22 cellular contexts compared by ENCODE assay signal in genomic region chrX:149152941-149153340, GRCh38.
"Had no signal": no experiment of that assay in that cellular context is flagged by ENCODE, and none has a peak within 500 bp of the region (broad histone marks: within the 10 kb centered on the region; RNA-seq: fewer than 3 reads in every experiment).

No MANE protein-coding gene starts in this region.

- ATAC-seq: activated CD8-positive, alpha-beta memory T cell treated with anti-CD3 and anti-CD28 coated beads, Interleukin-2, amount 10 ng/mL, durations not matched to agents 7 days and 5 days; effector memory CD8-positive, alpha-beta T cell; gastrocnemius medialis had no signal

- DNase-seq: activated CD4-positive, alpha-beta T cell treated with anti-CD3 and anti-CD28 coated beads for 1 hour; activated CD4-positive, alpha-beta T cell treated with anti-CD3 and anti-CD28 coated beads, Interleukin-2, amount 50 U/mL, for 48 hours; activated CD8-positive, alpha-beta memory T cell treated with anti-CD3 and anti-CD28 coated beads, Interleukin-2, amount 10 ng/mL, durations not matched to agents 7 days and 5 days; activated naive CD4-positive, alpha-beta T cell treated with Interleukin-2 at 50 U/mL for 16 hours; activated naive CD8-positive, alpha-beta T cell treated with anti-CD3 and anti-CD28 coated beads, Interleukin-2, amount 10 ng/mL, durations not matched to agents 7 days and 5 days; anterior cingulate cortex; effector memory CD8-positive, alpha-beta T cell; gastrocnemius medialis; head of caudate nucleus; nephron progenitor cell; nucleus accumbens; posterior cingulate gyrus; sigmoid colon; stimulated activated CD4-positive, alpha-beta T cell treated with anti-CD3 and anti-CD28 coated beads, Interleukin-12 subunit alpha, Interleukin-12 subunit beta, amount 100 ng/mL, for 4 hours; stimulated activated CD4-positive, alpha-beta T cell treated with anti-CD3 and anti-CD28 coated beads, Interleukin-1b, Interleukin-23, amount 100 ng/mL, for 48 hours; stimulated activated CD8-positive, alpha-beta memory T cell treated with anti-CD3 and anti-CD28 coated beads, Interleukin-4, amount 100 ng/mL, for 48 hours; stimulated activated naive CD4-positive, alpha-beta T cell treated with Interleukin-2 at 50 U/mL for 16 hours; substantia nigra; tibial artery; WERI-Rb-1 had no signal

- H3K27ac Mint-ChIP-seq: activated CD8-positive, alpha-beta memory T cell treated with anti-CD3 and anti-CD28 coated beads, Interleukin-2, amount 10 ng/mL, durations not matched to agents 7 days and 5 days; activated naive CD8-positive, alpha-beta T cell treated with anti-CD3 and anti-CD28 coated beads, Interleukin-2, amount 10 ng/mL, durations not matched to agents 7 days and 5 days; effector memory CD8-positive, alpha-beta T cell; mesothelial cell of epicardium; nephron progenitor cell had no signal

- H3K27me3 Mint-ChIP-seq: activated CD8-positive, alpha-beta memory T cell treated with anti-CD3 and anti-CD28 coated beads, Interleukin-2, amount 10 ng/mL, durations not matched to agents 7 days and 5 days; activated naive CD8-positive, alpha-beta T cell treated with anti-CD3 and anti-CD28 coated beads, Interleukin-2, amount 10 ng/mL, durations not matched to agents 7 days and 5 days; effector memory CD8-positive, alpha-beta T cell had no signal

- H3K4me1 Mint-ChIP-seq: activated CD8-positive, alpha-beta memory T cell treated with anti-CD3 and anti-CD28 coated beads, Interleukin-2, amount 10 ng/mL, durations not matched to agents 7 days and 5 days; activated naive CD8-positive, alpha-beta T cell treated with anti-CD3 and anti-CD28 coated beads, Interleukin-2, amount 10 ng/mL, durations not matched to agents 7 days and 5 days; mesothelial cell of epicardium; nephron progenitor cell had no signal

- H3K4me1 ChIP-seq: gastrocnemius medialis, sigmoid colon, tibial artery had no signal

- H3K27ac ChIP-seq: gastrocnemius medialis, sigmoid colon, tibial artery, WERI-Rb-1 had no signal

- H3K36me3 ChIP-seq: gastrocnemius medialis, sigmoid colon, tibial artery, WERI-Rb-1 had no signal

- H3K4me3 ChIP-seq: gastrocnemius medialis, lung, sigmoid colon, tibial artery had no signal

- H3K9me3 ChIP-seq: gastrocnemius medialis, sigmoid colon, tibial artery had no signal

- H3K4me3 Mint-ChIP-seq: activated CD8-positive, alpha-beta memory T cell treated with anti-CD3 and anti-CD28 coated beads, Interleukin-2, amount 10 ng/mL, durations not matched to agents 7 days and 5 days; activated naive CD8-positive, alpha-beta T cell treated with anti-CD3 and anti-CD28 coated beads, Interleukin-2, amount 10 ng/mL, durations not matched to agents 7 days and 5 days; effector memory CD8-positive, alpha-beta T cell; mesothelial cell of epicardium; nephron progenitor cell had no signal

- H3K27me3 ChIP-seq: gastrocnemius medialis, sigmoid colon, tibial artery had no signal

- H3K9me3 Mint-ChIP-seq: activated naive CD8-positive, alpha-beta T cell treated with anti-CD3 and anti-CD28 coated beads, Interleukin-2, amount 10 ng/mL, durations not matched to agents 7 days and 5 days; effector memory CD8-positive, alpha-beta T cell had no signal
